Comparison of ENCODE assay signal across 17 cellular contexts in the genomic region with DNA sequence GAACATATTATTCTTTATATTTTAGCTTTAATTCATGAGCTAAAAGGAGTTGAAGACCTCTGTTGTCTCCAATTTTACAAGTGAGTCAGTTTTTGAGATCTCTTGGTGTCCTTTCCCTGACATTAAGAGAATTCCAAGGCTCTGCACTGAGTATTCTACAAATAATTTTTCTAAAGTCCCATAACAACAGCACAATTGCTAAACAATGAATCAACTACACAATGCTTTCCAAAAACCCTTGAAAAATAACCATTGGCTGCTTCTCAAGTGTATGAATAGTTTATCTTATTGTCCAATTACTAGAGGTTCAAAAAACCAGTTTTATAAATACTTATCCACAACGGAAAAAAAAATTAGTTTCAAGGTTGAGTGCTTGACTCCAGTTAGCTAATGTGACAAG.
DNase-seq lines count a peak whose midpoint lies in the region; ATAC-seq lines count a peak whose summit lies in the region.
"Had no signal": no experiment of that assay in that cellular context is flagged by ENCODE, and none has a peak within 500 bp of the region (broad histone marks: within the 10 kb centered on the region; RNA-seq: fewer than 3 reads in every experiment).

No MANE protein-coding gene starts in this region.

- intact Hi-C loops in posterior vena cava (cut with DNase I) = no loop called here

- no peak for ATAC-seq in GM18868 (IDR thresholded peaks at IDR 0.05; ENCODE audit: unreplicated experiment)
- ATAC-seq: CD8-positive, alpha-beta T cell had no signal

- DNase-seq in DMS79 (lab: John Stamatoyannopoulos, UW) (peak; percentile 73), LHCN-M2 (ENCODE audit: low read depth) (peak; percentile 1), fibroblast of gingiva (ENCODE audit: low read depth) (peak; percentile 25), myocyte (ENCODE audit: low read depth) (peak; percentile 7), NCI-H2081 treated with DMSO at 0.1 percent for 48 hours (lab: John Stamatoyannopoulos, UW) (no peak), posterior vena cava (ENCODE audit: low spot score) (no peak), HCEC 1CT (no peak)
- DNase-seq: BE2C; CD8-positive, alpha-beta T cell; DND-41; GDM1; H9; Kasumi-1; NCI-H1417; NCI-H187 treated with DMSO at 0.1 percent for 48 hours; RPMI8226 had no signal

Comparison
In these comparisons a context has a peak if more than half of its experiments do, and no peak if none do; other contexts are left out.
1. DNase-seq: peak in DMS79 (single experiment), LHCN-M2 (single experiment), fibroblast of gingiva (single experiment) and myocyte (single experiment); none in NCI-H2081 treated with DMSO at 0.1 percent for 48 hours (single experiment), posterior vena cava (single experiment) and HCEC 1CT (single experiment).